17 cellular contexts compared by ENCODE assay signal in the genomic region with DNA sequence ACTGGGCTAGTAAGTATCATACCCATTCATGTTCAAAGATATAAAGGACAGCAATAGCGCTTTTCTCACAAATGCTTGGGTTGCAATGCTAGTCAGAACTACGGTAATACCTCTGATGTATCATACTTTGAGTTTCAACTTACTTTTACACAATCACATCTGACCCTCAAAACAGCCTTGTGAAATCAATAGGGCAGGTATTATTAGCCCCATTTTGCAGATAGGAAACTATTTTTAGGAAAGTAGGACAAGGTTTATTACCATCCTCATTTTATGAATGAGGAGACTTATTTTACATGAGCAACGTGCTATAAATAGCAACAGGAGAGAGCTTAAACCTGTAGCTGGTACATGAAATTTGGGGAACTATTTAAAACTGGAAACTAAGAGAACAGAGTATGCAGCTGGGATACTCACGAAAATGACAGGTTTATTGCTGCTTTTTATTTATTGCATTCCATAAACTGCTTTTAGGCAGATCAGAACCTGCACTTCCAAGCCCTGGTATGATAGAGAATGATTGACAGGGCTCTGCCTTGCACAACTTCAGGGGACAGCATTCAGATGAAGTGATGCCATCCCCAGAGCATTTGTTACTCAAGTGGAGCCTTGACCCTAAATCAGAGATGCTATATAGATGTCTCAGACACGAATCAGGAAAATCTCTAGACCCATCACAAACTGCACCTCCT. TPM values are rescaled to one million over a fixed set of nuclear protein-coding genes. Genes with fewer than 3 reads are reported as not detected.
DNase-seq lines count a peak whose midpoint lies in the region; ATAC-seq, FAIRE-seq and TF ChIP-seq lines count a peak whose summit lies in the region.
"Had no signal": no experiment of that assay in that cellular context is flagged by ENCODE, and none has a peak within 500 bp of the region (broad histone marks: within the 10 kb centered on the region; RNA-seq: fewer than 3 reads in every experiment).

No MANE protein-coding gene starts in this region.

- peak; percentile 21 for DNase-seq in HEK293T (ENCODE audit: extremely low spot score)
- peak; percentile 34 for DNase-seq in MV-4-11 (lab: John Stamatoyannopoulos, UW)
- DNase-seq in bronchial epithelial cell (ENCODE audit: low read depth), result peak; percentile 66
- DNase-seq in AG20443 (ENCODE audit: low spot score), result no peak
- DNase-seq: activated CD8-positive, alpha-beta memory T cell treated with anti-CD3 and anti-CD28 coated beads, Interleukin-2, amount 50 U/mL, for 4 hours; CD8-positive, alpha-beta T cell; GDM1; MM.1S; nephron progenitor cell; right cardiac atrium; stimulated activated CD4-positive, alpha-beta T cell treated with anti-CD3 and anti-CD28 coated beads, Interleukin-4, amount 100 ng/mL, for 24 hours; WERI-Rb-1 had no signal

- peak overlapping the region in 1 of 3 donors; percentile 55 for H3K9ac ChIP-seq in skeletal muscle tissue (ENCODE audit: low read depth in 1 of 3, low read length in 3 of 3)

- H3K4me3 ChIP-seq in bronchial epithelial cell (ENCODE audit: low read depth, low read length) (no peak overlapping the region), skeletal muscle tissue (ENCODE audit: low read length in 3 of 3) (no peak overlapping the region)

- H3K27me3 ChIP-seq in bronchial epithelial cell (ENCODE audit: control insufficient read depth, insufficient read depth, low read length), result no peaks in the 10 kb centered on the region
- H3K27me3 ChIP-seq in skeletal muscle tissue (ENCODE audit: control insufficient read depth in 3 of 3, insufficient read depth in 3 of 3, low read length in 3 of 3), result no peaks in the 10 kb centered on the region

- H3K36me3 ChIP-seq in bronchial epithelial cell (ENCODE audit: control insufficient read depth, insufficient read depth, low read length), result no peaks in the 10 kb centered on the region
- H3K36me3 ChIP-seq in skeletal muscle tissue (ENCODE audit: control insufficient read depth in 3 of 3, insufficient read depth in 3 of 3, low read length in 3 of 3), result no peaks in the 10 kb centered on the region
- H3K36me3 ChIP-seq: WERI-Rb-1 had no signal

- no peak for TF ChIP-seq CTCF in bronchial epithelial cell (IDR thresholded peaks at IDR 0.05; ENCODE audit: insufficient read depth, low read length, severe bottlenecking)

- no peaks in the 10 kb centered on the region for H3K9me3 ChIP-seq in skeletal muscle tissue (ENCODE audit: control insufficient read depth in 3 of 3, low read length in 3 of 3)

- no peak for ATAC-seq in HG02840 (IDR thresholded peaks at IDR 0.05; ENCODE audit: low FRiP score, unreplicated experiment)
- ATAC-seq in HG03159 (IDR thresholded peaks at IDR 0.05; ENCODE audit: unreplicated experiment), result no peak
- ATAC-seq: CD8-positive, alpha-beta T cell; right cardiac atrium; stimulated activated memory B cell treated with anti-CD40 and anti-IgM and Interleukin-4, amounts not matched to agents 10 μg/mL and 1 μg/mL and 100 μg/mL, for 72 hours had no signal

- FAIRE-seq in bronchial epithelial cell (lab: Jason Lieb, UNC), result no peak
- FAIRE-seq: endothelial cell of umbilical vein had no signal

- POLR2A ChIA-PET in HEK293T (lab: Yijun Ruan, JAX), result no interaction called here

- CTCF ChIA-PET in HEK293T (lab: Yijun Ruan, JAX), result no interaction called here

- peak overlapping the region; percentile 92 for H3K27ac ChIP-seq in skeletal muscle tissue (ENCODE audit: low read depth, low read length)
- H3K27ac ChIP-seq: WERI-Rb-1 had no signal

- peaks cover 8 to 21% (median 10%) of the 10 kb centered on the region in 3 donors for H3K4me1 ChIP-seq in skeletal muscle tissue (ENCODE audit: control insufficient read depth in 3 of 3, insufficient read depth in 3 of 3, low read length in 3 of 3)

TF ChIP-seq in HEK293T, 16 proteins besides CTCF, POLR2A, EP300 and RAD21:
- no peak for TF ChIP-seq SP1 (IDR thresholded peaks at IDR 0.05)
- TF ChIP-seq, protein P1, sequence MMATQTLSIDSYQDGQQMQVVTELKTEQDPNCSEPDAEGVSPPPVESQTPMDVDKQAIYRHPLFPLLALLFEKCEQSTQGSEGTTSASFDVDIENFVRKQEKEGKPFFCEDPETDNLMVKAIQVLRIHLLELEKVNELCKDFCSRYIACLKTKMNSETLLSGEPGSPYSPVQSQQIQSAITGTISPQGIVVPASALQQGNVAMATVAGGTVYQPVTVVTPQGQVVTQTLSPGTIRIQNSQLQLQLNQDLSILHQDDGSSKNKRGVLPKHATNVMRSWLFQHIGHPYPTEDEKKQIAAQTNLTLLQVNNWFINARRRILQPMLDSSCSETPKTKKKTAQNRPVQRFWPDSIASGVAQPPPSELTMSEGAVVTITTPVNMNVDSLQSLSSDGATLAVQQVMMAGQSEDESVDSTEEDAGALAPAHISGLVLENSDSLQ (IDR thresholded peaks at IDR 0.05), result peak; percentile 96
TF ChIP-seq in HEK293T: peak in this region for 1.

RNA-seq across cellular contexts. Expression of a gene that starts 42.4 kb away (rescaled TPM):
- total RNA-seq in bronchial epithelial cell, result 35.3 and 44.4 TPM in 2 replicates
- 27.1 TPM for total RNA-seq in skeletal muscle tissue
